In the genomic region with DNA sequence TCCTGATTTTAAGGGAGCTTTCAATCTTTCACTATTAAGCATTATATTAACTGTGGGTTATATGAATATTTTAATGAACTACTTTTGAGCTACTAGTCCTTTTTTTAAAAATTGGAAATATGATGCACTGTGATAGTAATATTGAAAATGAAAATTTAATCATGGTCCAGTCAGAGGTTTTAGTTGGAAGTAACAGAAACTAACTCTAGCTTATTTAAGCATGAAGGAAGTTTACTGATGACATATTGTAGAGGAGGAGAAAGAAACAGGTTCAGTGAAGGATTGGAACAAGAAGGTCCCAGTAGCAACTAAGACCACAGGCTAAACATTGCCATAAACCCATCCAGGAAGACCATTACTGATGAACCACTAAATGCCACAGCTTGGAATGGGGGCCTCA, we compare ENCODE assay signal across 19 cellular contexts. TPM values are rescaled to one million over a fixed set of nuclear protein-coding genes. Genes with fewer than 3 reads are reported as not detected.
DNase-seq lines count a peak whose midpoint lies in the region; ATAC-seq, FAIRE-seq and TF ChIP-seq lines count a peak whose summit lies in the region.
"Had no signal": no experiment of that assay in that cellular context is flagged by ENCODE, and none has a peak within 500 bp of the region (broad histone marks: within the 10 kb centered on the region; RNA-seq: fewer than 3 reads in every experiment).

No MANE protein-coding gene starts in this region.

- no TSS peak for BruUV-seq in GM12878 (replicated peaks; lab: Mats Ljungman, UMichigan)

- no peaks in the 10 kb centered on the region for H3K36me3 Mint-ChIP-seq in activated CD4-positive, alpha-beta T cell treated with anti-CD3 and anti-CD28 coated beads for 36 hours (ENCODE audit: low read depth)
- no peaks in the 10 kb centered on the region for H3K36me3 Mint-ChIP-seq in activated CD4-positive, alpha-beta T cell treated with anti-CD3 and anti-CD28 coated beads, Interleukin-2, amount 10 ng/mL, durations not matched to agents 7 days and 5 days (ENCODE audit: low read depth)
- H3K36me3 Mint-ChIP-seq in natural killer cell treated with Interleukin-12 subunit alpha and Interleukin-12 subunit beta and Interleukin-15 and Interleukin-18, amount 100 ng/mL, for 72 hours: no peaks in the 10 kb centered on the region
- no peaks in the 10 kb centered on the region for H3K36me3 Mint-ChIP-seq in natural killer cell
- H3K36me3 Mint-ChIP-seq: CD4-positive, alpha-beta memory T cell had no signal

- TF ChIP-seq RAD21 in GM12878 (IDR thresholded peaks at IDR 0.05; ENCODE audit: insufficient read depth, low read depth, low read length): no peak

- no peak overlapping the region for H3K27ac ChIP-seq in GM12878 (ENCODE audit: control insufficient read depth, insufficient read depth)
- no peak overlapping the region for H3K27ac ChIP-seq in MM.1S (ENCODE audit: low read length)
- H3K27ac ChIP-seq: 22Rv1, A549, C4-2B, GM23248 had no signal

- no peak overlapping the region for H3K4me3 Mint-ChIP-seq in activated CD4-positive, alpha-beta T cell treated with anti-CD3 and anti-CD28 coated beads for 36 hours
- H3K4me3 Mint-ChIP-seq in activated CD4-positive, alpha-beta T cell treated with anti-CD3 and anti-CD28 coated beads, Interleukin-2, amount 10 ng/mL, durations not matched to agents 7 days and 5 days: no peak overlapping the region
- no peak overlapping the region for H3K4me3 Mint-ChIP-seq in natural killer cell treated with Interleukin-12 subunit alpha and Interleukin-12 subunit beta and Interleukin-15 and Interleukin-18, amount 100 ng/mL, for 72 hours
- H3K4me3 Mint-ChIP-seq in natural killer cell: no peak overlapping the region
- H3K4me3 Mint-ChIP-seq: CD4-positive, alpha-beta memory T cell had no signal

- POLR2A ChIA-PET in activated CD4-positive, alpha-beta T cell treated with anti-CD3 and anti-CD28 coated beads for 36 hours (lab: Charles Lee): interaction anchor here (0.9 kb wide), 1 partner anchor 9 kb away, joined by 9 read pairs; no protein-coding TSS in a partner anchor
- POLR2A ChIA-PET in activated CD4-positive, alpha-beta T cell treated with anti-CD3 and anti-CD28 coated beads, Interleukin-2, amount 10 ng/mL, durations not matched to agents 7 days and 5 days (lab: Charles Lee): no interaction called here
- POLR2A ChIA-PET in GM12878 (lab: Charles Lee): interaction anchor here (0.6 kb wide), 1 partner anchor 630 kb away, joined by 3 read pairs; no protein-coding TSS in a partner anchor

- SMC1A ChIA-PET in GM12878 (lab: Charles Lee; ENCODE audit: uncharacterized antibody, unreplicated experiment): interaction anchor here (0.7 to 1.5 kb wide), 6 partner anchors 9 to 241 kb away, joined by 3 to 11 read pairs (median 4); no protein-coding TSS in a partner anchor

- no peaks in the 10 kb centered on the region for H3K27me3 Mint-ChIP-seq in activated CD4-positive, alpha-beta T cell treated with anti-CD3 and anti-CD28 coated beads for 36 hours
- no peaks in the 10 kb centered on the region for H3K27me3 Mint-ChIP-seq in activated CD4-positive, alpha-beta T cell treated with anti-CD3 and anti-CD28 coated beads, Interleukin-2, amount 10 ng/mL, durations not matched to agents 7 days and 5 days
- no peaks in the 10 kb centered on the region for H3K27me3 Mint-ChIP-seq in natural killer cell treated with Interleukin-12 subunit alpha and Interleukin-12 subunit beta and Interleukin-15 and Interleukin-18, amount 100 ng/mL, for 72 hours
- no peaks in the 10 kb centered on the region for H3K27me3 Mint-ChIP-seq in natural killer cell (ENCODE audit: low read depth in 2 of 2)

- H3K79me2 ChIP-seq in GM12878 (ENCODE audit: control insufficient read depth, insufficient read depth, low read length): no peaks in the 10 kb centered on the region
- H3K79me2 ChIP-seq in MM.1S (ENCODE audit: low read length): no peaks in the 10 kb centered on the region

- RAD21 ChIA-PET in GM12878 (lab: Charles Lee; ENCODE audit: unreplicated experiment): interaction anchor here (0.9 kb wide), 1 partner anchor 9 kb away, joined by 4 read pairs; no protein-coding TSS in a partner anchor

- H3K9ac ChIP-seq in GM12878 (ENCODE audit: control insufficient read depth, insufficient read depth, low read length) (no peak overlapping the region), MM.1S (ENCODE audit: low read length) (no peak overlapping the region)
- H3K9ac ChIP-seq: GM23248 had no signal

- H3K36me3 ChIP-seq in GM12878 (ENCODE audit: control insufficient read depth in 2 of 2, insufficient read depth in 2 of 2, low read length in 1 of 2) (no peaks in the 10 kb centered on the region), MM.1S (replicated peaks; ENCODE audit: insufficient read depth, low read length) (no peaks in the 10 kb centered on the region)
- H3K36me3 ChIP-seq: HAP-1 had no signal

- in situ Hi-C loops in GM12878 (cut with MboI): no loop called here

- no peak overlapping the region for H3K27ac Mint-ChIP-seq in activated CD4-positive, alpha-beta T cell treated with anti-CD3 and anti-CD28 coated beads for 36 hours
- H3K27ac Mint-ChIP-seq in activated CD4-positive, alpha-beta T cell treated with anti-CD3 and anti-CD28 coated beads, Interleukin-2, amount 10 ng/mL, durations not matched to agents 7 days and 5 days: no peak overlapping the region
- peak overlapping the region; percentile 0 to 27 for H3K27ac Mint-ChIP-seq in natural killer cell treated with Interleukin-12 subunit alpha and Interleukin-12 subunit beta and Interleukin-15 and Interleukin-18, amount 100 ng/mL, for 72 hours
- H3K27ac Mint-ChIP-seq in natural killer cell: no peak overlapping the region
- H3K27ac Mint-ChIP-seq: CD4-positive, alpha-beta memory T cell had no signal

- H3K4me3 ChIP-seq in GM12878 (no peak overlapping the region), MM.1S (ENCODE audit: low read length) (no peak overlapping the region)
- H3K4me3 ChIP-seq: A549, GM23248, HAP-1 had no signal

- H3K9me3 ChIP-seq in GM12878 (replicated peaks; ENCODE audit: control insufficient read depth, insufficient read depth, low read length) (no peaks in the 10 kb centered on the region; the same call in 2 of the 3 replicates), MM.1S (replicated peaks; ENCODE audit: insufficient read depth, low read length) (no peaks in the 10 kb centered on the region)
- H3K9me3 ChIP-seq: HAP-1 had no signal

- H3K4me1 ChIP-seq in GM12878 (ENCODE audit: control insufficient read depth, insufficient read depth, low read length): peaks cover 12% of the 10 kb centered on the region
- H3K4me1 ChIP-seq in MM.1S (ENCODE audit: low read length): no peaks in the 10 kb centered on the region
- H3K4me1 ChIP-seq: HAP-1 had no signal

- ATAC-seq in activated CD4-positive, alpha-beta T cell treated with anti-CD3 and anti-CD28 coated beads for 36 hours: peak; percentile 53
- no peak for ATAC-seq in natural killer cell treated with Interleukin-12 subunit alpha and Interleukin-12 subunit beta and Interleukin-15 and Interleukin-18, amount 100 ng/mL, for 72 hours
- ATAC-seq in natural killer cell (no peak), GM12878 (peak; percentile 23; the same call in 2 of the 3 replicates), HG03565 (IDR thresholded peaks at IDR 0.05; ENCODE audit: unreplicated experiment) (no peak)
- ATAC-seq: A549 had no signal

- no peak for TF ChIP-seq EP300 in GM12878 (IDR thresholded peaks at IDR 0.05; ENCODE audit: borderline replicate concordance in 1 of 2, control insufficient read depth in 1 of 2, low read depth in 2 of 2, low read length in 2 of 2)

- no peaks in the 10 kb centered on the region for H4K20me1 ChIP-seq in GM12878 (ENCODE audit: control insufficient read depth, insufficient read depth)
- H4K20me1 ChIP-seq in MM.1S (ENCODE audit: insufficient read depth, low read length): no peaks in the 10 kb centered on the region

- CTCF ChIA-PET in activated CD4-positive, alpha-beta T cell treated with anti-CD3 and anti-CD28 coated beads for 36 hours (lab: Charles Lee): interaction anchor here (0.6 to 1.4 kb wide), 7 partner anchors 9 to 80 kb away, joined by 3 to 7 read pairs (median 4); no protein-coding TSS in a partner anchor
- CTCF ChIA-PET in activated CD4-positive, alpha-beta T cell treated with anti-CD3 and anti-CD28 coated beads, Interleukin-2, amount 10 ng/mL, durations not matched to agents 7 days and 5 days (lab: Charles Lee): interaction anchor here (0.6 to 2.1 kb wide), 4 partner anchors 9 to 203 kb away, joined by 3 to 6 read pairs (median 4); no protein-coding TSS in a partner anchor
- CTCF ChIA-PET in GM12878 (lab: Yijun Ruan, JAX): interaction anchor here (0.8 to 2.6 kb wide), 8 partner anchors 9 to 467 kb away, joined by 3 to 8 read pairs (median 3); a partner anchor contains a TSS

- intact Hi-C loops in activated CD4-positive, alpha-beta T cell treated with anti-CD3 and anti-CD28 coated beads for 36 hours (cut with DNase I, micrococcal nuclease): no loop called here
- intact Hi-C loops in natural killer cell (cut with micrococcal nuclease) (no loop called here), GM12878 (cut with micrococcal nuclease; ENCODE audit: unreplicated experiment) (no loop called here)

- no peak for DNase-seq in activated CD4-positive, alpha-beta T cell treated with anti-CD3 and anti-CD28 coated beads for 36 hours
- DNase-seq in activated CD4-positive, alpha-beta T cell treated with anti-CD3 and anti-CD28 coated beads, Interleukin-2, amount 10 ng/mL, durations not matched to agents 7 days and 5 days: no peak
- DNase-seq in natural killer cell treated with Interleukin-12 subunit alpha and Interleukin-12 subunit beta and Interleukin-15 and Interleukin-18, amount 100 ng/mL, for 72 hours (ENCODE audit: low spot score): no peak
- DNase-seq in natural killer cell: no peak
- DNase-seq in GM12878 (ENCODE audit: low read depth, low spot score): no peak
- DNase-seq in MM.1S: no peak
- DNase-seq: AML-193; CD4-positive, alpha-beta memory T cell; DMS79 treated with DMSO at 0.1 percent for 48 hours; GF-D8; GM23248 had no signal

- no peaks in the 10 kb centered on the region for H3K9me2 ChIP-seq in MM.1S (replicated peaks; ENCODE audit: insufficient read depth, low read length)

- no peaks in the 10 kb centered on the region for H3F3A ChIP-seq in MM.1S (ENCODE audit: insufficient read depth, low read length)

- FAIRE-seq in GM12878 (lab: Jason Lieb, UNC): no peak
- FAIRE-seq: A549 had no signal

- H3K27me3 ChIP-seq in GM12878 (replicated peaks in 1 of 2; ENCODE audit: control insufficient read depth in 2 of 2, insufficient read depth in 2 of 2, low read length in 1 of 2): no peaks in the 10 kb centered on the region
- no peaks in the 10 kb centered on the region for H3K27me3 ChIP-seq in MM.1S (replicated peaks; ENCODE audit: insufficient read depth, low read length)

- no peak overlapping the region for H3K4me2 ChIP-seq in GM12878 (ENCODE audit: control insufficient read depth, insufficient read depth)
- H3K4me2 ChIP-seq in MM.1S (ENCODE audit: low read depth, low read length): no peak overlapping the region
- H3K4me2 ChIP-seq: A549 had no signal

- no peak for TF ChIP-seq POLR2A in GM12878 (IDR thresholded peaks at IDR 0.05; ENCODE audit: low read depth, low read length)

- TF ChIP-seq CTCF in natural killer cell (IDR thresholded peaks at IDR 0.05) (no peak), GM12878 (IDR thresholded peaks at IDR 0.05 in 2 of 3, conservative IDR thresholded peaks at IDR 0.05 in 1 of 3; ENCODE audit: control insufficient read depth in 2 of 3, extremely low read depth in 1 of 3, insufficient read depth in 1 of 3, low read depth in 3 of 3, low read length in 3 of 3) (no peak), MM.1S (IDR thresholded peaks at IDR 0.05; ENCODE audit: low read length) (no peak)

- H2AFZ ChIP-seq in GM12878 (ENCODE audit: control insufficient read depth, low read depth, low read length) (no peak overlapping the region), MM.1S (ENCODE audit: low read length) (no peak overlapping the region)
- H2AFZ ChIP-seq: GM23248 had no signal

- no peaks in the 10 kb centered on the region for H3K9me3 Mint-ChIP-seq in activated CD4-positive, alpha-beta T cell treated with anti-CD3 and anti-CD28 coated beads for 36 hours (ENCODE audit: low read depth)
- H3K9me3 Mint-ChIP-seq in activated CD4-positive, alpha-beta T cell treated with anti-CD3 and anti-CD28 coated beads, Interleukin-2, amount 10 ng/mL, durations not matched to agents 7 days and 5 days: no peaks in the 10 kb centered on the region
- H3K9me3 Mint-ChIP-seq in natural killer cell treated with Interleukin-12 subunit alpha and Interleukin-12 subunit beta and Interleukin-15 and Interleukin-18, amount 100 ng/mL, for 72 hours: no peaks in the 10 kb centered on the region
- H3K9me3 Mint-ChIP-seq in natural killer cell: no peaks in the 10 kb centered on the region

- H3K4me1 Mint-ChIP-seq in activated CD4-positive, alpha-beta T cell treated with anti-CD3 and anti-CD28 coated beads for 36 hours: peaks cover 11% of the 10 kb centered on the region
- peaks cover 4% of the 10 kb centered on the region for H3K4me1 Mint-ChIP-seq in activated CD4-positive, alpha-beta T cell treated with anti-CD3 and anti-CD28 coated beads, Interleukin-2, amount 10 ng/mL, durations not matched to agents 7 days and 5 days
- peaks cover 20 to 33% of the 10 kb centered on the region in 2 donors for H3K4me1 Mint-ChIP-seq in natural killer cell treated with Interleukin-12 subunit alpha and Interleukin-12 subunit beta and Interleukin-15 and Interleukin-18, amount 100 ng/mL, for 72 hours (ENCODE audit: low read depth in 2 of 2)
- peaks cover 20 to 26% of the 10 kb centered on the region in 2 donors for H3K4me1 Mint-ChIP-seq in natural killer cell

RNA-seq across cellular contexts. Expression of a gene that starts 20.9 kb away (rescaled TPM):
- total RNA-seq in activated CD4-positive, alpha-beta T cell treated with anti-CD3 and anti-CD28 coated beads for 36 hours: not detected
- not detected for total RNA-seq in activated CD4-positive, alpha-beta T cell treated with anti-CD3 and anti-CD28 coated beads, Interleukin-2, amount 10 ng/mL, durations not matched to agents 7 days and 5 days
- not detected for total RNA-seq in natural killer cell treated with Interleukin-12 subunit alpha and Interleukin-12 subunit beta and Interleukin-15 and Interleukin-18, amount 100 ng/mL, for 72 hours
- total RNA-seq in natural killer cell: not detected
- not detected in 2 replicates for total RNA-seq in GM12878 (2013; cell fraction: nucleolus; rRNA removed)
- not detected in 2 replicates for total RNA-seq in GM12878 (2014; rRNA removed)
- total RNA-seq in GM12878 (2014; rRNA removed; fragmentation: Illumina TruSeq; extraction: Trizol): not detected in 2 replicates
- not detected in 2 replicates for total RNA-seq in GM12878 (2021)
- polyA plus RNA-seq in GM12878 (2011; ENCODE audit: low read depth): not detected
- 0.10 TPM in 1 of 2 replicates, not detected in the other for polyA plus RNA-seq in GM12878 (2011; rRNA removed)
- not detected in 2 replicates for polyA plus RNA-seq in GM12878 (2011; cell fraction: cytosol; rRNA removed)
- not detected in 2 replicates for polyA plus RNA-seq in GM12878 (2011; cell fraction: nucleus; rRNA removed)
- polyA plus RNA-seq in GM12878 (2012): not detected in 2 replicates
- not detected in 2 replicates for polyA plus RNA-seq in GM12878 (2014; fragmentation: Illumina TruSeq; extraction: Trizol)
- polyA plus RNA-seq in GM12878 (2014; fragmentation: Nextera tagmentation; extraction: Ambion mirVana): not detected
- not detected in 2 replicates for polyA plus RNA-seq in GM12878 (2014; rRNA removed)
- not detected for polyA plus RNA-seq in GM12878 (2016; fragmentation: Nextera tagmentation; extraction: Ambion mirVana)
- not detected in 2 replicates for polyA minus RNA-seq in GM12878 (2011; rRNA and poly(A)+ RNA removed)
- not detected in 2 replicates for polyA minus RNA-seq in GM12878 (2011; cell fraction: cytosol; rRNA and poly(A)+ RNA removed)
- polyA minus RNA-seq in GM12878 (2011; cell fraction: nucleus; rRNA and poly(A)+ RNA removed): not detected in 2 replicates
- total RNA-seq: CD4-positive, alpha-beta memory T cell; GM23248; H4; HT-29 had no signal
- polyA plus RNA-seq: A549; BJ; CD4-positive, alpha-beta memory T cell; GM23248 had no signal

RNA-seq across cellular contexts. Expression of a gene that starts 24.0 kb away (rescaled TPM):
- total RNA-seq in activated CD4-positive, alpha-beta T cell treated with anti-CD3 and anti-CD28 coated beads for 36 hours: 10 to 100 TPM; 29.0 to 36.3 TPM
- 10 to 100 TPM; 19.9 to 20.6 TPM for total RNA-seq in activated CD4-positive, alpha-beta T cell treated with anti-CD3 and anti-CD28 coated beads, Interleukin-2, amount 10 ng/mL, durations not matched to agents 7 days and 5 days
- total RNA-seq in natural killer cell treated with Interleukin-12 subunit alpha and Interleukin-12 subunit beta and Interleukin-15 and Interleukin-18, amount 100 ng/mL, for 72 hours: 10 to 100 TPM; 69.7 to 97.7 TPM
- total RNA-seq in natural killer cell: 10 to 100 TPM; 67.3 to 94.5 (median 85.9) TPM
- total RNA-seq in GM12878 (2013; cell fraction: nucleolus; rRNA removed): 77.8 and 80.6 TPM in 2 replicates
- 19.2 and 41.1 TPM in 2 replicates for total RNA-seq in GM12878 (2014; rRNA removed)
- total RNA-seq in GM12878 (2014; rRNA removed; fragmentation: Illumina TruSeq; extraction: Trizol): 19.9 and 20.0 TPM in 2 replicates
- 23.5 and 24.2 TPM in 2 replicates for total RNA-seq in GM12878 (2021)
- 3.7 TPM for polyA plus RNA-seq in GM12878 (2011; ENCODE audit: low read depth)
- 16.6 and 22.8 TPM in 2 replicates for polyA plus RNA-seq in GM12878 (2011; rRNA removed)
- 8.8 and 10.1 TPM in 2 replicates for polyA plus RNA-seq in GM12878 (2011; cell fraction: cytosol; rRNA removed)
- 8.6 and 13.4 TPM in 2 replicates for polyA plus RNA-seq in GM12878 (2011; cell fraction: nucleus; rRNA removed)
- polyA plus RNA-seq in GM12878 (2012): 6.4 TPM in 2 replicates
- 15.4 and 16.7 TPM in 2 replicates for polyA plus RNA-seq in GM12878 (2014; fragmentation: Illumina TruSeq; extraction: Trizol)
- 1 to 10 TPM; 3.5 to 4.5 TPM for polyA plus RNA-seq in GM12878 (2014; fragmentation: Nextera tagmentation; extraction: Ambion mirVana)
- polyA plus RNA-seq in GM12878 (2014; rRNA removed): 7.5 and 7.9 TPM in 2 replicates
- polyA plus RNA-seq in GM12878 (2016; fragmentation: Nextera tagmentation; extraction: Ambion mirVana): 10 to 100 TPM; 14.8 to 16.1 TPM
- 45.0 and 79.9 TPM in 2 replicates for polyA minus RNA-seq in GM12878 (2011; rRNA and poly(A)+ RNA removed)
- polyA minus RNA-seq in GM12878 (2011; cell fraction: cytosol; rRNA and poly(A)+ RNA removed): 27.8 and 38.1 TPM in 2 replicates
- 19.6 and 21.5 TPM in 2 replicates for polyA minus RNA-seq in GM12878 (2011; cell fraction: nucleus; rRNA and poly(A)+ RNA removed)

Comparison
In these comparisons a context has a peak if more than half of its experiments do, and no peak if none do; other contexts are left out.
1. H3K27ac Mint-ChIP-seq: peak in natural killer cell treated with Interleukin-12 subunit alpha and Interleukin-12 subunit beta and Interleukin-15 and Interleukin-18, amount 100 ng/mL, for 72 hours (2 of 2); none in activated CD4-positive, alpha-beta T cell treated with anti-CD3 and anti-CD28 coated beads for 36 hours (single experiment), activated CD4-positive, alpha-beta T cell treated with anti-CD3 and anti-CD28 coated beads, Interleukin-2, amount 10 ng/mL, durations not matched to agents 7 days and 5 days (single experiment) and natural killer cell (0 of 2).
2. ATAC-seq: peak in activated CD4-positive, alpha-beta T cell treated with anti-CD3 and anti-CD28 coated beads for 36 hours (single experiment) and GM12878 (single experiment); none in natural killer cell treated with Interleukin-12 subunit alpha and Interleukin-12 subunit beta and Interleukin-15 and Interleukin-18, amount 100 ng/mL, for 72 hours (0 of 2), natural killer cell (0 of 3) and HG03565 (single experiment).